In genomic region chr1:53015508-53015860, GRCh38 we compare ENCODE assay signal across 9 cellular contexts. TPM values are rescaled to one million over a fixed set of nuclear protein-coding genes. Genes with fewer than 3 reads are reported as not detected.
DNase-seq lines count a peak whose midpoint lies in the region; ATAC-seq, FAIRE-seq and TF ChIP-seq lines count a peak whose summit lies in the region.
"Had no signal": no experiment of that assay in that cellular context is flagged by ENCODE, and none has a peak within 500 bp of the region (broad histone marks: within the 10 kb centered on the region; RNA-seq: fewer than 3 reads in every experiment).

No MANE protein-coding gene starts in this region.

- H3K9me1 ChIP-seq in keratinocyte (ENCODE audit: control insufficient read depth, extremely low read depth, insufficient read depth, low read length) = no peaks in the 10 kb centered on the region

- H3K9me3 ChIP-seq in keratinocyte (ENCODE audit: control insufficient read depth, low read depth, low read length) = no peaks in the 10 kb centered on the region

- POLR2A ChIA-PET in activated CD8-positive, alpha-beta T cell treated with anti-CD3 and anti-CD28 coated beads, Interleukin-2, amount 10 ng/mL, durations not matched to agents 7 days and 5 days (lab: Charles Lee) = interaction anchor here (1.4 to 1.7 kb wide), 3 partner anchors 11 to 94 kb away, joined by 3 to 5 read pairs (median 4); partner anchors contain the start of gene ECHDC2

- H3K27ac Mint-ChIP-seq in activated CD8-positive, alpha-beta T cell treated with anti-CD3 and anti-CD28 coated beads, Interleukin-2, amount 10 ng/mL, durations not matched to agents 7 days and 5 days = peak overlapping the region; percentile 33
- H3K27ac Mint-ChIP-seq in stimulated activated naive CD8-positive, alpha-beta T cell treated with anti-CD3 and anti-CD28 coated beads, Interleukin-15, amount 100 ng/mL, for 72 hours = no peak overlapping the region

- H3K4me3 Mint-ChIP-seq in activated CD8-positive, alpha-beta T cell treated with anti-CD3 and anti-CD28 coated beads, Interleukin-2, amount 10 ng/mL, durations not matched to agents 7 days and 5 days = peak overlapping the region; percentile 78
- peak overlapping the region; percentile 78 to 90 for H3K4me3 Mint-ChIP-seq in stimulated activated naive CD8-positive, alpha-beta T cell treated with anti-CD3 and anti-CD28 coated beads, Interleukin-15, amount 100 ng/mL, for 72 hours

- peaks cover 19% of the 10 kb centered on the region for H3K36me3 Mint-ChIP-seq in activated CD8-positive, alpha-beta T cell treated with anti-CD3 and anti-CD28 coated beads, Interleukin-2, amount 10 ng/mL, durations not matched to agents 7 days and 5 days (ENCODE audit: low read depth)

- no peak for ATAC-seq in activated CD8-positive, alpha-beta T cell treated with anti-CD3 and anti-CD28 coated beads, Interleukin-2, amount 10 ng/mL, durations not matched to agents 7 days and 5 days
- ATAC-seq in stimulated activated naive CD8-positive, alpha-beta T cell treated with anti-CD3 and anti-CD28 coated beads, Interleukin-15, amount 100 ng/mL, for 72 hours = no peak
- ATAC-seq in HG02884 (IDR thresholded peaks at IDR 0.05; ENCODE audit: unreplicated experiment) = no peak

- no peak for FAIRE-seq in keratinocyte (lab: Jason Lieb, UNC)

- H3K9ac ChIP-seq in keratinocyte (ENCODE audit: control insufficient read depth, extremely low read depth, insufficient read depth, low read length) = peak overlapping the region; percentile 68

- peak overlapping the region; percentile 52 to 93 (median 89) for H3K4me3 ChIP-seq in keratinocyte (ENCODE audit: control insufficient read depth in 2 of 3, extremely low read depth in 1 of 3, insufficient read depth in 2 of 3, low read depth in 1 of 3, low read length in 3 of 3)

- H3K36me3 ChIP-seq in keratinocyte (ENCODE audit: control insufficient read depth in 2 of 2, extremely low read depth in 1 of 2, insufficient read depth in 2 of 2, low read length in 2 of 2) = no peaks in the 10 kb centered on the region

- no peaks in the 10 kb centered on the region for H3K27me3 Mint-ChIP-seq in activated CD8-positive, alpha-beta T cell treated with anti-CD3 and anti-CD28 coated beads, Interleukin-2, amount 10 ng/mL, durations not matched to agents 7 days and 5 days (ENCODE audit: low read depth)
- H3K27me3 Mint-ChIP-seq in stimulated activated naive CD8-positive, alpha-beta T cell treated with anti-CD3 and anti-CD28 coated beads, Interleukin-15, amount 100 ng/mL, for 72 hours = no peaks in the 10 kb centered on the region

- peak overlapping the region; percentile 49 for H3K27ac ChIP-seq in keratinocyte (ENCODE audit: control insufficient read depth, insufficient read depth, low read length)

- H3K79me2 ChIP-seq in keratinocyte (ENCODE audit: control insufficient read depth, insufficient read depth, low read length) = peaks cover 7% of the 10 kb centered on the region

- peaks cover 14% of the 10 kb centered on the region for H3K4me1 ChIP-seq in keratinocyte (ENCODE audit: control insufficient read depth, extremely low read depth, insufficient read depth, low read length)

- DNase-seq in NOMO-1 treated with DMSO at 0.1 percent for 48 hours (lab: John Stamatoyannopoulos, UW; ENCODE audit: unreplicated experiment) (peak; percentile 1), NOMO-1 (lab: John Stamatoyannopoulos, UW; ENCODE audit: unreplicated experiment in 2 of 2) (no peak), keratinocyte (ENCODE audit: low read depth, low spot score) (no peak), AG08395 (ENCODE audit: low spot score) (no peak), occipital lobe (lab: John Stamatoyannopoulos, UW) (no peak)
- DNase-seq in activated CD8-positive, alpha-beta T cell treated with anti-CD3 and anti-CD28 coated beads, Interleukin-2, amount 10 ng/mL, durations not matched to agents 7 days and 5 days = no peak
- DNase-seq in stimulated activated naive CD8-positive, alpha-beta T cell treated with anti-CD3 and anti-CD28 coated beads, Interleukin-15, amount 100 ng/mL, for 72 hours = no peak

- dilution Hi-C loops in keratinocyte (cut with MboI; ENCODE audit: extremely low pct_ligation_motif_present, low sequenced_read_pairs) = no loop called here

- no peaks in the 10 kb centered on the region for H4K20me1 ChIP-seq in keratinocyte (ENCODE audit: control insufficient read depth, extremely low read depth, insufficient read depth, low read length)

- no peak for TF ChIP-seq CTCF in keratinocyte (optimal IDR thresholded peaks at IDR 0.05 in 1 of 3, IDR thresholded peaks at IDR 0.05 in 1 of 3, conservative IDR thresholded peaks at IDR 0.05 in 1 of 3; ENCODE audit: extremely low read depth in 1 of 3, insufficient read depth in 2 of 3, low read length in 3 of 3)

- H3K27me3 ChIP-seq in keratinocyte (ENCODE audit: control insufficient read depth, extremely low read depth, insufficient read depth, low read length) = no peaks in the 10 kb centered on the region

- CTCF ChIA-PET in activated CD8-positive, alpha-beta T cell treated with anti-CD3 and anti-CD28 coated beads, Interleukin-2, amount 10 ng/mL, durations not matched to agents 7 days and 5 days (lab: Charles Lee) = interaction anchor here (1.5 kb wide), 2 partner anchors 27 to 167 kb away, joined by 3 read pairs; no protein-coding TSS in a partner anchor

- H3K4me2 ChIP-seq in keratinocyte (ENCODE audit: control insufficient read depth, extremely low read depth, insufficient read depth, low read depth, low read length) = peak overlapping the region; percentile 83

- H2AFZ ChIP-seq in keratinocyte (ENCODE audit: control insufficient read depth, low read length) = peak overlapping the region; percentile 89

- no peaks in the 10 kb centered on the region for H3K9me3 Mint-ChIP-seq in activated CD8-positive, alpha-beta T cell treated with anti-CD3 and anti-CD28 coated beads, Interleukin-2, amount 10 ng/mL, durations not matched to agents 7 days and 5 days (ENCODE audit: insufficient read depth)
- no peaks in the 10 kb centered on the region for H3K9me3 Mint-ChIP-seq in stimulated activated naive CD8-positive, alpha-beta T cell treated with anti-CD3 and anti-CD28 coated beads, Interleukin-15, amount 100 ng/mL, for 72 hours

- peaks cover 25% of the 10 kb centered on the region for H3K4me1 Mint-ChIP-seq in activated CD8-positive, alpha-beta T cell treated with anti-CD3 and anti-CD28 coated beads, Interleukin-2, amount 10 ng/mL, durations not matched to agents 7 days and 5 days (ENCODE audit: low read depth)
- H3K4me1 Mint-ChIP-seq in stimulated activated naive CD8-positive, alpha-beta T cell treated with anti-CD3 and anti-CD28 coated beads, Interleukin-15, amount 100 ng/mL, for 72 hours = peaks cover 17% of the 10 kb centered on the region

RNA-seq across cellular contexts. Expression of gene PODN, which starts 46.5 kb away (rescaled TPM):
- total RNA-seq in activated CD8-positive, alpha-beta T cell treated with anti-CD3 and anti-CD28 coated beads, Interleukin-2, amount 10 ng/mL, durations not matched to agents 7 days and 5 days = not detected
- polyA plus RNA-seq in keratinocyte = not detected in 3 replicates
- polyA plus RNA-seq in keratinocyte (2011; ENCODE audit: low read depth) = not detected
- polyA plus RNA-seq in keratinocyte (2011; cell fraction: cytosol; rRNA removed) = not detected in 2 replicates
- not detected in 2 replicates for polyA plus RNA-seq in keratinocyte (2011; cell fraction: nucleus; rRNA removed)
- not detected in 2 replicates for polyA plus RNA-seq in keratinocyte (2012; ENCODE audit: low replicate concordance)
- not detected in 3 replicates for polyA minus RNA-seq in keratinocyte
- polyA minus RNA-seq in keratinocyte (2011; cell fraction: cytosol; rRNA and poly(A)+ RNA removed) = not detected
- polyA minus RNA-seq in keratinocyte (2011; cell fraction: nucleus; rRNA and poly(A)+ RNA removed) = not detected in 2 replicates
- 1.2 TPM for total RNA-seq in occipital lobe
- total RNA-seq: NCI-H460 had no signal
